8 cellular contexts compared by ENCODE assay signal in the genomic region with DNA sequence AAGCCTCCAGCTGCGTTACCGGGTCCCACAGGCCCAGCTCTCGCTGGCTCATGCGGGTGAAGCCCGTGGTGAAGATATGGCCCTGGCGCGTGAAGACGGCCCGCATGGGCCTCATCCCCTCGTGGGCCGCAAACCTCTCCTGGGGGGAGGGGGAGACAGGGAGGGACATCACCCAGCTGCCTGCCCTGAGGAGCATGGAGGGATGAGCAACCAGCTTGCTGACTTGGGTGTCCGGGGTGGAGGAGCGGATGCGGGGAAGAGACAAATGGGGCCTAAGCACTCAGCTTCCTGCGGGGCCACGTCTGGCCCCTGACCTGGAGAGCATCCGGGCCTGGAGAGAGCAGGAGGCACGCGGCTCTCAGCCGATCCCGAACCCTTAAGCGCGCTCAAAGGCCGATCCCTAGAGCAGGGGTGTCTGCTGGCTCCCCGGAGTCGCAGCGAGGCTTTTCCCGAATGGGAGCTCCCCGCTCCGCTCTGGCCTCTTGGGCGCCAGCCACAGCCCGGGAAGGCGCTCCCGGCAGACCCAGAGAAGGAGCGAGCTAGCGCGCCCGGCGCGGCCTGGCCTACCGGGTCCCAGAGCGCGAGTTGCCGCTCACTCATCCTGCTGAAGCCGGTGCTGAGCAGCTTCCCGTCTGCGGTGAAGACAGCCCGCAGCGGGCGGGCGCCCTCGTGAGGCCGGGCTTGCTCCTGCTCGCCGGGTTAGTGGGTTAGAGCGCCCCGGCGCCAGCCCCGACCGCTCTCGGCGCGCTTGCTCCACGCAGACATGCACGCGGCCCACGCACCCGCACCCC. TPM values are rescaled to one million over a fixed set of nuclear protein-coding genes. Genes with fewer than 3 reads are reported as not detected.
DNase-seq lines count a peak whose midpoint lies in the region; ATAC-seq and TF ChIP-seq lines count a peak whose summit lies in the region.

No MANE protein-coding gene starts in this region.

- no peaks in the 10 kb centered on the region for H3K36me3 ChIP-seq in CD8-positive, alpha-beta T cell (ENCODE audit: insufficient read depth, low read length)
- H3K36me3 ChIP-seq in esophagus muscularis mucosa = no peaks in the 10 kb centered on the region

- ATAC-seq in CD8-positive, alpha-beta T cell = peak; percentile 41
- ATAC-seq in HG02759 (IDR thresholded peaks at IDR 0.05; ENCODE audit: unreplicated experiment) (peak; percentile 33), naive B cell (ENCODE audit: low read depth in 2 of 2) (peak; percentile 62), GM21390 (IDR thresholded peaks at IDR 0.05; ENCODE audit: unreplicated experiment) (no peak)
- peak; percentile 59 for ATAC-seq in stimulated activated memory B cell treated with anti-CD40 and anti-IgM and Interleukin-4, amounts not matched to agents 10 μg/mL and 1 μg/mL and 100 μg/mL, for 72 hours

- no peaks in the 10 kb centered on the region for H3K36me3 Mint-ChIP-seq in CD8-positive, alpha-beta T cell
- H3K36me3 Mint-ChIP-seq in activated T-cell treated with anti-CD3 and anti-CD28 coated beads, Interleukin-2, amount 50 U/mL, for 24 hours (ENCODE audit: low read depth) = peaks cover 4% of the 10 kb centered on the region
- H3K36me3 Mint-ChIP-seq in naive B cell = no peaks in the 10 kb centered on the region
- H3K36me3 Mint-ChIP-seq in stimulated activated memory B cell treated with anti-CD40 and anti-IgM and Interleukin-4, amounts not matched to agents 10 μg/mL and 1 μg/mL and 100 μg/mL, for 72 hours = no peaks in the 10 kb centered on the region

- DNase-seq in CD8-positive, alpha-beta T cell = peak; percentile 77 to 91 (median 86)
- DNase-seq in NCI-H82 (lab: John Stamatoyannopoulos, UW) (peak; percentile 92), esophagus muscularis mucosa (ENCODE audit: extremely low spot score) (no peak), naive B cell (peak; percentile 83)
- peak; percentile 93 for DNase-seq in activated T-cell treated with anti-CD3 and anti-CD28 coated beads, Interleukin-2, amount 50 U/mL, for 24 hours

- no peaks in the 10 kb centered on the region for H3K27me3 Mint-ChIP-seq in CD8-positive, alpha-beta T cell (ENCODE audit: low read depth)
- H3K27me3 Mint-ChIP-seq in activated T-cell treated with anti-CD3 and anti-CD28 coated beads, Interleukin-2, amount 50 U/mL, for 24 hours = peaks cover 5% of the 10 kb centered on the region
- H3K27me3 Mint-ChIP-seq in naive B cell = peaks cover 11 to 29% (median 16%) of the 10 kb centered on the region in 3 donors
- H3K27me3 Mint-ChIP-seq in stimulated activated memory B cell treated with anti-CD40 and anti-IgM and Interleukin-4, amounts not matched to agents 10 μg/mL and 1 μg/mL and 100 μg/mL, for 72 hours = peaks cover 11% of the 10 kb centered on the region

- H3K4me3 Mint-ChIP-seq in CD8-positive, alpha-beta T cell = peak overlapping the region; percentile 90
- peak overlapping the region; percentile 81 for H3K4me3 Mint-ChIP-seq in activated T-cell treated with anti-CD3 and anti-CD28 coated beads, Interleukin-2, amount 50 U/mL, for 24 hours
- H3K4me3 Mint-ChIP-seq in naive B cell = peak overlapping the region; percentile 80 to 93 (median 88)
- peak overlapping the region; percentile 86 for H3K4me3 Mint-ChIP-seq in stimulated activated memory B cell treated with anti-CD40 and anti-IgM and Interleukin-4, amounts not matched to agents 10 μg/mL and 1 μg/mL and 100 μg/mL, for 72 hours

- CTCF ChIA-PET in CD8-positive, alpha-beta T cell (lab: Charles Lee) = interaction anchor here (0.6 to 10.9 kb wide), 40 partner anchors 10 to 321 kb away, joined by 3 to 216 read pairs (median 4); partner anchors contain the start of genes ANKRD13B and SSH2

- TF ChIP-seq EP300 in esophagus muscularis mucosa (IDR thresholded peaks at IDR 0.05) = no peak

- no peaks in the 10 kb centered on the region for H3K9me3 ChIP-seq in CD8-positive, alpha-beta T cell (ENCODE audit: low read length)
- no peaks in the 10 kb centered on the region for H3K9me3 ChIP-seq in esophagus muscularis mucosa

- no peak for TF ChIP-seq POLR2A in esophagus muscularis mucosa (IDR thresholded peaks at IDR 0.05; ENCODE audit: low read depth)

- WGBS in esophagus muscularis mucosa = 13% methylated on average over 22 of the region's 68 CpGs

- H3K4me1 ChIP-seq in CD8-positive, alpha-beta T cell (ENCODE audit: insufficient read depth, low read length) = peaks cover 60% of the 10 kb centered on the region
- peaks cover 95 to 100% (median 98%) of the 10 kb centered on the region in 4 donors for H3K4me1 ChIP-seq in esophagus muscularis mucosa

- peaks cover 39% of the 10 kb centered on the region for H3K4me1 Mint-ChIP-seq in CD8-positive, alpha-beta T cell (ENCODE audit: low read depth)
- H3K4me1 Mint-ChIP-seq in activated T-cell treated with anti-CD3 and anti-CD28 coated beads, Interleukin-2, amount 50 U/mL, for 24 hours (ENCODE audit: low read depth) = peaks cover 57% of the 10 kb centered on the region
- H3K4me1 Mint-ChIP-seq in naive B cell = peaks cover 27 to 55% (median 53%) of the 10 kb centered on the region in 3 donors
- peaks cover 59% of the 10 kb centered on the region for H3K4me1 Mint-ChIP-seq in stimulated activated memory B cell treated with anti-CD40 and anti-IgM and Interleukin-4, amounts not matched to agents 10 μg/mL and 1 μg/mL and 100 μg/mL, for 72 hours

- peak overlapping the region; percentile 82 for H3K4me3 ChIP-seq in CD8-positive, alpha-beta T cell (ENCODE audit: low read depth, low read length)
- peak overlapping the region; percentile 38 to 55 (median 47) for H3K4me3 ChIP-seq in esophagus muscularis mucosa

- intact Hi-C loops in CD8-positive, alpha-beta T cell (cut with DNase I, micrococcal nuclease) = loop anchor here (1.0 to 10.0 kb wide), 5 partner anchors 37 to 477 kb away; partner anchors contain the start of genes ABHD15 (in 1 of the 2), TAOK1 (in 1 of the 2) and TP53I13 (in 1 of the 2)
- intact Hi-C loops in esophagus muscularis mucosa (cut with DNase I) = loop anchor here (5.0 to 10.0 kb wide), 2 partner anchors 35 to 157 kb away; no protein-coding TSS in a partner anchor

- POLR2A ChIA-PET in CD8-positive, alpha-beta T cell (lab: Charles Lee) = interaction anchor here (0.6 to 6.0 kb wide), 16 partner anchors 25 to 314 kb away, joined by 3 to 63 read pairs (median 4); partner anchors contain the start of genes ABHD15, ANKRD13B, TAOK1 and TP53I13

- peak; percentile 57 for TF ChIP-seq CTCF in CD8-positive, alpha-beta T cell (IDR thresholded peaks at IDR 0.05)
- TF ChIP-seq CTCF in esophagus muscularis mucosa (IDR thresholded peaks at IDR 0.05) = peak; percentile 50 to 77 (median 63)

- H3K9me3 Mint-ChIP-seq in CD8-positive, alpha-beta T cell = no peaks in the 10 kb centered on the region
- no peaks in the 10 kb centered on the region for H3K9me3 Mint-ChIP-seq in activated T-cell treated with anti-CD3 and anti-CD28 coated beads, Interleukin-2, amount 50 U/mL, for 24 hours
- H3K9me3 Mint-ChIP-seq in naive B cell = no peaks in the 10 kb centered on the region
- no peaks in the 10 kb centered on the region for H3K9me3 Mint-ChIP-seq in stimulated activated memory B cell treated with anti-CD40 and anti-IgM and Interleukin-4, amounts not matched to agents 10 μg/mL and 1 μg/mL and 100 μg/mL, for 72 hours

- H3K27ac Mint-ChIP-seq in CD8-positive, alpha-beta T cell = peak overlapping the region; percentile 67
- H3K27ac Mint-ChIP-seq in activated T-cell treated with anti-CD3 and anti-CD28 coated beads, Interleukin-2, amount 50 U/mL, for 24 hours = peak overlapping the region; percentile 88
- peak overlapping the region in 3 of 6 donors; percentile 42 to 82 (median 82) for H3K27ac Mint-ChIP-seq in naive B cell
- H3K27ac Mint-ChIP-seq in stimulated activated memory B cell treated with anti-CD40 and anti-IgM and Interleukin-4, amounts not matched to agents 10 μg/mL and 1 μg/mL and 100 μg/mL, for 72 hours = peak overlapping the region; percentile 77

- H3K27ac ChIP-seq in CD8-positive, alpha-beta T cell (ENCODE audit: low read depth, low read length) = peak overlapping the region; percentile 58
- peak overlapping the region; percentile 35 to 64 (median 55) for H3K27ac ChIP-seq in esophagus muscularis mucosa (replicated peaks in 1 of 4)

- no peaks in the 10 kb centered on the region for H3K27me3 ChIP-seq in CD8-positive, alpha-beta T cell (ENCODE audit: insufficient read depth, low read length)
- peaks cover 0 to 6% (median 0%) of the 10 kb centered on the region in 4 donors for H3K27me3 ChIP-seq in esophagus muscularis mucosa

RNA-seq across cellular contexts. Expression of gene CORO6, which starts 5.0 kb away (rescaled TPM):
- total RNA-seq in CD8-positive, alpha-beta T cell = 1 to 10 TPM; 1.2 to 1.7 TPM
- 10 to 100 TPM; 43.7 to 67.7 (median 46.9) TPM for total RNA-seq in esophagus muscularis mucosa
- under 1 TPM in 2 of 6 donors, not detected in 4; 0.12 to 0.13 TPM for polyA plus RNA-seq in naive B cell (ENCODE audit: low read depth in 6 of 6)

RNA-seq across cellular contexts. Expression of gene ANKRD13B, which starts 24.7 kb away (rescaled TPM):
- 1 to 10 TPM in 1 of 2 experiments, under 1 TPM in 1; 0.83 to 1.3 TPM for total RNA-seq in CD8-positive, alpha-beta T cell
- 10 to 100 TPM in 3 of 4 donors, 1 to 10 TPM in 1; 8.0 to 16.1 (median 13.4) TPM for total RNA-seq in esophagus muscularis mucosa
- not detected for polyA plus RNA-seq in naive B cell (ENCODE audit: low read depth in 6 of 6)

RNA-seq across cellular contexts. Expression of gene GIT1, which starts 28.2 kb away (rescaled TPM):
- 10 to 100 TPM; 25.8 to 27.0 TPM for total RNA-seq in CD8-positive, alpha-beta T cell
- 10 to 100 TPM; 28.7 to 50.4 (median 39.9) TPM for total RNA-seq in esophagus muscularis mucosa
- 10 to 100 TPM in 1 of 6 donors, 1 to 10 TPM in 5; 1.6 to 12.9 (median 4.4) TPM for polyA plus RNA-seq in naive B cell (ENCODE audit: low read depth in 6 of 6)

RNA-seq across cellular contexts. Expression of gene TP53I13, which starts 49.2 kb away (rescaled TPM):
- total RNA-seq in CD8-positive, alpha-beta T cell = 10 to 100 TPM; 50.2 to 54.1 TPM
- 10 to 100 TPM; 40.9 to 72.6 (median 55.7) TPM for total RNA-seq in esophagus muscularis mucosa
- 10 to 100 TPM; 28.1 to 41.5 (median 38.4) TPM for polyA plus RNA-seq in naive B cell (ENCODE audit: low read depth in 6 of 6)

RNA-seq across cellular contexts. Expression of gene ABHD15, which starts 50.8 kb away (rescaled TPM):
- 1 to 10 TPM; 8.3 to 8.7 TPM for total RNA-seq in CD8-positive, alpha-beta T cell
- total RNA-seq in esophagus muscularis mucosa = 10 to 100 TPM in 3 of 4 donors, 1 to 10 TPM in 1; 6.8 to 18.3 (median 11.9) TPM
- 10 to 100 TPM; 15.1 to 45.2 (median 20.3) TPM for polyA plus RNA-seq in naive B cell (ENCODE audit: low read depth in 6 of 6)

Comparison
In these comparisons a context has a peak if more than half of its experiments do, and no peak if none do; other contexts are left out.
1. RNA of gene CORO6, which starts 5.0 kb away (total RNA-seq): 43.7 to 67.7 TPM in esophagus muscularis mucosa; 1.2 to 1.7 TPM in CD8-positive, alpha-beta T cell; every median in the first group is over 10 times any median in the second.
2. Peak in every context shown above with its lines, with median percentiles within 50 percentile points of each other: H3K4me3 Mint-ChIP-seq.